7 cellular contexts compared by ENCODE assay signal in the genomic region with DNA sequence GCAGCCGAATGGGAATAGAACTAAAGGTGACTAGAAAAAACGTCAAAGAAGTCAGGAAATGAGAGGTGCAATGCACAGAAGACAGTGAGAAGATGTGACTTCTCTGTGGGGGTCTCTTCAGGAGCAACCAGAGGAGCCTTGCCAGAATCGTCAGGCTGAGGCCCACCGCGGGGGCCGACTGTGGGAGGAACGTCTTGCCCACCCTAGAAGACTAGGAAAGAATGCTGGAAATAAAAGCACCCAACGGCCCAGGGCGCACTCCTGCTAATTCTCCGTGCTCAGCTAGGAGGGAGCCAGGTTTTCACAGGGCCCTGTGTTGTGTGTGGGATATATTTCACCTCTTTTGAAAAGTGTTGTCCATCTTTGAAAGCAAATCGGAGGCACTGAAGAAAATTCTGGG.
"Had no signal": no experiment of that assay in that cellular context is flagged by ENCODE, and none has a peak within 500 bp of the region (broad histone marks: within the 10 kb centered on the region; RNA-seq: fewer than 3 reads in every experiment).

No MANE protein-coding gene starts in this region.

- H3K4me3 ChIP-seq: HAP-1, K562 had no signal

- H3K4me3 Mint-ChIP-seq: HFFc6 had no signal

- H3K4me1 ChIP-seq: HAP-1 had no signal

- H3K27ac Mint-ChIP-seq: HFFc6 had no signal

- H3K9me3 ChIP-seq: HAP-1 had no signal

- H3K36me3 ChIP-seq: HAP-1 had no signal

- DNase-seq: GOT3, H7, HFFc6, IMR-90 had no signal

- ATAC-seq: HCT116, K562 had no signal
